Comparison of ENCODE assay signal across 17 cellular contexts in the genomic region with DNA sequence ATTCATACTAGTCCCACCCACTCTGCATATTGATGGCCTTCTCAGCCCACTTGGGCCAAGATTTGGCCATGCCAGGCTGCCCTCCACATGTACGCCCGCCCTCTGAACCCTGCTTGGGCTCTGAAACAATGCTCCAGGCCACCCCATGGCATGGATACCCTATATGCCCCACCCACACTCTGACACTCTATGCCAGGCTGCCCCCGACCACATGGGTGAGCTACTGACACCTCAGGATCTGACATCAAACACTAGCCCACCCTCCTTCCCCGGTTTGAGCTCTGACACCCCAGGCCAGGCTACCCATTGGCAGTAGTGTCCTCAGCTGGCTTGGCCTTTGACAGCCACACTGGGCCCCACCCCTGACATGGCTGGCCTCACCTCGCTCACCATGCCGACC.
A peak's percentile ranks its signal among the peaks of the same experiment; 100 is the strongest.
DNase-seq lines count a peak whose midpoint lies in the region; ATAC-seq and TF ChIP-seq lines count a peak whose summit lies in the region.
"Had no signal": no experiment of that assay in that cellular context is flagged by ENCODE, and none has a peak within 500 bp of the region (broad histone marks: within the 10 kb centered on the region; RNA-seq: fewer than 3 reads in every experiment).

No MANE protein-coding gene starts in this region.

- H4K20me1 ChIP-seq in OCI-LY3 (ENCODE audit: insufficient read depth, low read length) (no peaks in the 10 kb centered on the region), neural progenitor cell (ENCODE audit: low read depth) (no peaks in the 10 kb centered on the region)

- peaks cover 15% of the 10 kb centered on the region for H3K4me1 Mint-ChIP-seq in neural progenitor cell
- H3K4me1 Mint-ChIP-seq in HFFc6 (ENCODE audit: low read depth) = peaks cover 26% of the 10 kb centered on the region
- H3K4me1 Mint-ChIP-seq: CD14-positive monocyte; CD4-positive, alpha-beta memory T cell had no signal

- H3K27me3 Mint-ChIP-seq in neural progenitor cell (ENCODE audit: insufficient read depth, low read depth) (peaks cover 3% of the 10 kb centered on the region), HFFc6 (ENCODE audit: insufficient read depth) (no peaks in the 10 kb centered on the region; the same call in none of the 2 replicates)

- H3F3A ChIP-seq in neural progenitor cell (ENCODE audit: low read depth) = no peaks in the 10 kb centered on the region

- H3K4me2 ChIP-seq in OCI-LY3 (ENCODE audit: low read length) (peak overlapping the region; percentile 73), neural progenitor cell (no peak overlapping the region)
- H3K4me2 ChIP-seq: BLaER1, GM23338 had no signal

- no peaks in the 10 kb centered on the region for H3K36me3 ChIP-seq in OCI-LY3 (replicated peaks; ENCODE audit: low read depth, low read length)
- no peaks in the 10 kb centered on the region for H3K36me3 ChIP-seq in neural progenitor cell
- H3K36me3 ChIP-seq: BLaER1 had no signal

- no peaks in the 10 kb centered on the region for H3K9me3 ChIP-seq in OCI-LY3 (ENCODE audit: insufficient read depth, low read length)
- no peaks in the 10 kb centered on the region for H3K9me3 ChIP-seq in neural progenitor cell (ENCODE audit: low read depth)
- H3K9me3 ChIP-seq: BLaER1 had no signal

- no peaks in the 10 kb centered on the region for H3K27me3 ChIP-seq in OCI-LY3 (ENCODE audit: low read depth, low read length)
- H3K27me3 ChIP-seq in neural progenitor cell = no peaks in the 10 kb centered on the region

- H3K9me3 Mint-ChIP-seq in neural progenitor cell (no peaks in the 10 kb centered on the region), HFFc6 (no peaks in the 10 kb centered on the region)
- H3K9me3 Mint-ChIP-seq: GM23338 had no signal

- peak; percentile 18 for ATAC-seq in GM18868 (IDR thresholded peaks at IDR 0.05; ENCODE audit: unreplicated experiment)
- no peak for ATAC-seq in HG02970 (IDR thresholded peaks at IDR 0.05; ENCODE audit: low FRiP score, unreplicated experiment)
- ATAC-seq in GM21619 (IDR thresholded peaks at IDR 0.05; ENCODE audit: unreplicated experiment) = no peak
- ATAC-seq: GM23338 had no signal

- no peaks in the 10 kb centered on the region for H3K79me2 ChIP-seq in OCI-LY3 (ENCODE audit: low read length)
- no peaks in the 10 kb centered on the region for H3K79me2 ChIP-seq in neural progenitor cell (ENCODE audit: low read depth)

- H3K4me3 Mint-ChIP-seq in neural progenitor cell (no peak overlapping the region), HFFc6 (no peak overlapping the region)
- H3K4me3 Mint-ChIP-seq: CD14-positive monocyte; CD4-positive, alpha-beta memory T cell; GM23338 had no signal

- H3K27ac ChIP-seq in OCI-LY3 (ENCODE audit: low read length) = peak overlapping the region; percentile 67
- no peak overlapping the region for H3K27ac ChIP-seq in neural progenitor cell
- H3K27ac ChIP-seq: BLaER1 had no signal

- H3K4me1 ChIP-seq in OCI-LY3 (ENCODE audit: low read length) (peaks cover 15% of the 10 kb centered on the region), neural progenitor cell (no peaks in the 10 kb centered on the region)
- H3K4me1 ChIP-seq: BLaER1 had no signal

- no peak for TF ChIP-seq CTCF in OCI-LY3 (IDR thresholded peaks at IDR 0.05; ENCODE audit: low read depth, low read length)
- no peak for TF ChIP-seq CTCF in neural progenitor cell (IDR thresholded peaks at IDR 0.05)
- TF ChIP-seq CTCF in HFFc6 (IDR thresholded peaks at IDR 0.05) = no peak

- H3K9ac ChIP-seq in OCI-LY3 (ENCODE audit: low read length) = peak overlapping the region; percentile 30; the same call in 1 of the 2 replicates
- no peak overlapping the region for H3K9ac ChIP-seq in neural progenitor cell
- H3K9ac ChIP-seq: BLaER1 had no signal

- H3K4me3 ChIP-seq in OCI-LY3 (ENCODE audit: low read length) (peak overlapping the region; percentile 33; the same call in 1 of the 2 replicates), neural progenitor cell (no peak overlapping the region)
- H3K4me3 ChIP-seq: BLaER1, GM23338 had no signal

- no peak for DNase-seq in neural progenitor cell (ENCODE audit: low spot score)
- DNase-seq in HFFc6 = no peak
- no peak for DNase-seq in SK-N-DZ (ENCODE audit: low spot score)
- DNase-seq: 8988T; CD4-positive, alpha-beta memory T cell; DMS153; DMS79; GDM1; HCEC 1CT; IMR-90 had no signal

- peak overlapping the region; percentile 81 for H3K27ac Mint-ChIP-seq in neural progenitor cell
- H3K27ac Mint-ChIP-seq in HFFc6 = no peak overlapping the region; the same call in 1 of the 2 replicates
- H3K27ac Mint-ChIP-seq: CD4-positive, alpha-beta memory T cell; GM23338 had no signal

- H2AFZ ChIP-seq in OCI-LY3 (ENCODE audit: low read depth, low read length) = no peak overlapping the region
- H2AFZ ChIP-seq in neural progenitor cell (replicated peaks) = no peak overlapping the region
- H2AFZ ChIP-seq: GM23338 had no signal

- H3K36me3 Mint-ChIP-seq in neural progenitor cell = no peaks in the 10 kb centered on the region
- no peaks in the 10 kb centered on the region for H3K36me3 Mint-ChIP-seq in HFFc6 (ENCODE audit: low read depth)
- H3K36me3 Mint-ChIP-seq: CD14-positive monocyte; CD4-positive, alpha-beta memory T cell had no signal
